Comparison of ENCODE assay signal across 8 cellular contexts in the genomic region with DNA sequence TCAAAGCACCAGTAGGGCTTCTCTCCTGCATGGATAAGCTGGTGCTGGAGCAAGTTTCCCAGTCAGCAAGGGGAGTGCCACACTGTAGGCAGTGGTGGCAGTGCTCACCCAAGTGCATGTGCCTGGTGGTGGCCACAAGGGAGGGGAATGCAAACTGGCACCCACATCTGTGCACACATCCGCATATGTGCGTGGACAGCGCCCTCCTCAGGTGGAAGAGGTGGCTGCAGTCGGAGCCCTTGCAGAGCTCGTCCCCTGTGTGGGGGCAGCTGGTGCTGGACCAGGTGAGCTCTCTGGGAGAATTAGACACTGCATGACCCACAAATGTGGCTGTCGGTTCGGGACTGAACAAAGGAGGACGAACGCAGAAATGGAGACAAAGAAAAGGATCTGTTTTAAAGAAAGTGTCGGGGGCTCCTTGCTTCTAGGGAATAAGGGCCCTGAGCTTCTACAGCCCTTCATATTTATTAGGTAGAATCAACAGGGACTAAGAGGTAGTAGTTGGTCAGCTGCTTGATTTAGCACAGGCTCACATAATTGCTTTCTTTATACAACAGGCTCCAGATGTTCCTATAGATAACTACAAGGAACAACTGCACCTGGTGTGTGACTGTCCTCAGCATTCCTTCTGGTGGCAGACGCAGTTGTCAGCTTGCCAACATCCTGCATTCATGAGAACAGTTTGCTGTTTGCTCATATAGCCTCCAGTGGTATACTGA. TPM values are rescaled to one million over a fixed set of nuclear protein-coding genes. Genes with fewer than 3 reads are reported as not detected.
A peak's percentile ranks its signal among the peaks of the same experiment; 100 is the strongest.
DNase-seq lines count a peak whose midpoint lies in the region; ATAC-seq and TF ChIP-seq lines count a peak whose summit lies in the region.

No MANE protein-coding gene starts in this region.

- H3K79me2 ChIP-seq in GM23248 (ENCODE audit: insufficient read depth) = no peaks in the 10 kb centered on the region

- H3K4me1 ChIP-seq in GM23248 (ENCODE audit: insufficient read depth) (no peaks in the 10 kb centered on the region), Panc1 (ENCODE audit: control insufficient read depth, insufficient read depth, low read length) (peaks cover 6% of the 10 kb centered on the region), right cardiac atrium (ENCODE audit: control insufficient read depth, insufficient read depth, low read length) (no peaks in the 10 kb centered on the region)

- H3K27me3 Mint-ChIP-seq in activated T-helper 2 cell treated with anti-CD3 and anti-CD28 coated beads, Interferon-gamma antibody, Interleukin-2, Interleukin-4, amounts not matched to agents 10 μg/mL and 5 μg/mL and 100 μg/mL, durations not matched to agents 14 hours and 24 hours and 36 hours (ENCODE audit: low read depth) = peaks cover 14% of the 10 kb centered on the region

- H3K36me3 ChIP-seq in GM23248 (ENCODE audit: low read depth) (no peaks in the 10 kb centered on the region), Panc1 (ENCODE audit: control insufficient read depth, insufficient read depth, low read length) (no peaks in the 10 kb centered on the region)

- POLR2A ChIA-PET in Panc1 (lab: Charles Lee) = interaction anchor here (0.8 kb wide), 1 partner anchor 13 kb away, joined by 4 read pairs; no protein-coding TSS in a partner anchor

- H3K27ac ChIP-seq in GM23248 (no peak overlapping the region), Panc1 (ENCODE audit: low read length) (no peak overlapping the region), right cardiac atrium (ENCODE audit: low read length) (no peak overlapping the region)

- ATAC-seq in Panc1 = peak; percentile 57; the same call in 1 of the 2 replicates
- peak; percentile 42 for ATAC-seq in right cardiac atrium

- WGBS in GM23248 (ENCODE audit: low coverage in 1 of 2, low lambda C conversion rate in 2 of 2, missing lambda C conversion rate in 2 of 2), 2 experiments = 24 to 35% methylated on average over 11 of the region's 11 CpGs
- 35% methylated on average over 11 of the region's 11 CpGs for WGBS in right cardiac atrium

- in situ Hi-C loops in ACHN (cut with HindIII; ENCODE audit: low pct_ligation_motif_present, low pct_unique_long_range_greater_than_20kb, low sequenced_read_pairs) = no loop called here
- in situ Hi-C loops in GM23248 (cut with MboI) = loop anchor here (25.0 kb wide), 1 partner anchor 478 kb away; no protein-coding TSS in a partner anchor
- in situ Hi-C loops in Panc1 (cut with HindIII; ENCODE audit: low pct_unique_long_range_greater_than_20kb, low sequenced_read_pairs) = no loop called here

- no peaks in the 10 kb centered on the region for H3K9me2 ChIP-seq in GM23248 (ENCODE audit: insufficient read depth)

- peaks cover 4% of the 10 kb centered on the region for H3K4me1 Mint-ChIP-seq in activated T-helper 2 cell treated with anti-CD3 and anti-CD28 coated beads, Interferon-gamma antibody, Interleukin-2, Interleukin-4, amounts not matched to agents 10 μg/mL and 5 μg/mL and 100 μg/mL, durations not matched to agents 14 hours and 24 hours and 36 hours (ENCODE audit: low read depth)

- H3K4me2 ChIP-seq in GM23248 (ENCODE audit: unreplicated experiment) = no peak overlapping the region

- H3F3A ChIP-seq in GM23248 (ENCODE audit: insufficient read depth) = peaks cover 11% of the 10 kb centered on the region; the same call in 1 of the 2 replicates

- H2AFZ ChIP-seq in GM23248 = no peak overlapping the region

- H3K4me3 ChIP-seq in GM23248 = no peak overlapping the region
- H3K4me3 ChIP-seq in Panc1 (ENCODE audit: low read depth in 2 of 2, low read length in 2 of 2) = no peak overlapping the region
- H3K4me3 ChIP-seq in right cardiac atrium (ENCODE audit: low read length) = no peak overlapping the region

- no peaks in the 10 kb centered on the region for H3K36me3 Mint-ChIP-seq in activated T-helper 2 cell treated with anti-CD3 and anti-CD28 coated beads, Interferon-gamma antibody, Interleukin-2, Interleukin-4, amounts not matched to agents 10 μg/mL and 5 μg/mL and 100 μg/mL, durations not matched to agents 14 hours and 24 hours and 36 hours (ENCODE audit: low read depth)

- TF ChIP-seq CTCF in Panc1 (IDR thresholded peaks at IDR 0.05) = peak; percentile 20

- H4K20me1 ChIP-seq in GM23248 (ENCODE audit: insufficient read depth) = no peaks in the 10 kb centered on the region

- H3K27ac Mint-ChIP-seq in activated T-helper 2 cell treated with anti-CD3 and anti-CD28 coated beads, Interferon-gamma antibody, Interleukin-2, Interleukin-4, amounts not matched to agents 10 μg/mL and 5 μg/mL and 100 μg/mL, durations not matched to agents 14 hours and 24 hours and 36 hours = no peak overlapping the region

- DNase-seq in ACHN = peak; percentile 78
- DNase-seq in GM23248 = peak; percentile 63
- DNase-seq in Panc1 (ENCODE audit: low read depth, low spot score) = peak; percentile 25
- peak; percentile 65 for DNase-seq in activated T-helper 2 cell treated with anti-CD3 and anti-CD28 coated beads, Interferon-gamma antibody, Interleukin-2, Interleukin-4, amounts not matched to agents 10 μg/mL and 5 μg/mL and 100 μg/mL, durations not matched to agents 14 hours and 24 hours and 36 hours (ENCODE audit: low spot score)
- DNase-seq in right cardiac atrium = peak in 2 of 3 donors; percentile 75 to 79
- peak; percentile 65 for DNase-seq in stimulated activated CD4-positive, alpha-beta T cell treated with anti-CD3 and anti-CD28 coated beads, Interleukin-4, amount 100 ng/mL, for 1 hour
- DNase-seq in foreskin melanocyte = no peak
- no peak for DNase-seq in globus pallidus (ENCODE audit: low spot score)

- no peak overlapping the region for H3K9ac ChIP-seq in GM23248

- no TSS peak for BruUV-seq in Panc1 (replicated peaks; lab: Mats Ljungman, UMichigan)

- H3K27me3 ChIP-seq in GM23248 (replicated peaks; ENCODE audit: insufficient read depth) = no peaks in the 10 kb centered on the region
- no peaks in the 10 kb centered on the region for H3K27me3 ChIP-seq in Panc1 (ENCODE audit: control insufficient read depth, insufficient read depth, low read length)
- no peaks in the 10 kb centered on the region for H3K27me3 ChIP-seq in right cardiac atrium (ENCODE audit: control insufficient read depth, insufficient read depth)

- H3K9me3 Mint-ChIP-seq in activated T-helper 2 cell treated with anti-CD3 and anti-CD28 coated beads, Interferon-gamma antibody, Interleukin-2, Interleukin-4, amounts not matched to agents 10 μg/mL and 5 μg/mL and 100 μg/mL, durations not matched to agents 14 hours and 24 hours and 36 hours = no peaks in the 10 kb centered on the region

- intact Hi-C loops in Panc1 (cut with micrococcal nuclease; ENCODE audit: unreplicated experiment) (no loop called here), right cardiac atrium (cut with DNase I) (loop anchor here in 1 of 4 donors (10.0 kb wide), 1 partner anchor 171 kb away; a partner anchor contains a TSS)
- intact Hi-C loops in activated T-helper 2 cell treated with anti-CD3 and anti-CD28 coated beads, Interferon-gamma antibody, Interleukin-2, Interleukin-4, amounts not matched to agents 10 μg/mL and 5 μg/mL and 100 μg/mL, durations not matched to agents 14 hours and 24 hours and 36 hours (cut with micrococcal nuclease) = no loop called here

- H3K4me3 Mint-ChIP-seq in activated T-helper 2 cell treated with anti-CD3 and anti-CD28 coated beads, Interferon-gamma antibody, Interleukin-2, Interleukin-4, amounts not matched to agents 10 μg/mL and 5 μg/mL and 100 μg/mL, durations not matched to agents 14 hours and 24 hours and 36 hours (ENCODE audit: low read depth) = no peak overlapping the region

- H3K9me3 ChIP-seq in GM23248 (ENCODE audit: low read depth) (no peaks in the 10 kb centered on the region), Panc1 (ENCODE audit: control insufficient read depth, insufficient read depth, low read depth, low read length) (no peaks in the 10 kb centered on the region), right cardiac atrium (ENCODE audit: control insufficient read depth, low read length) (no peaks in the 10 kb centered on the region)

- CTCF ChIA-PET in Panc1 (lab: Charles Lee) = interaction anchor here (0.6 to 1.2 kb wide), 5 partner anchors 13 to 958 kb away, joined by 3 to 14 read pairs (median 5); a partner anchor contains a TSS

RNA-seq across cellular contexts. Expression of a gene that starts 5.3 kb away (rescaled TPM):
- 5.7 TPM in 2 replicates for total RNA-seq in GM23248 (2014; rRNA removed; shearing (Covaris generic))
- polyA plus RNA-seq in GM23248 (2016; fragmentation: Nextera tagmentation; extraction: Ambion mirVana) (4.8 and 5.1 TPM in 2 replicates), right cardiac atrium (3.3 TPM)
- total RNA-seq in Panc1 (2021; ENCODE audit: unreplicated experiment) (16.5 TPM), right cardiac atrium (1 to 10 TPM; 5.6 to 7.1 (median 6.3) TPM)
- polyA plus RNA-seq in Panc1 (2012; ENCODE audit: insufficient read length) = 8.9 TPM
- total RNA-seq in activated T-helper 2 cell treated with anti-CD3 and anti-CD28 coated beads, Interferon-gamma antibody, Interleukin-2, Interleukin-4, amounts not matched to agents 10 μg/mL and 5 μg/mL and 100 μg/mL, durations not matched to agents 14 hours and 24 hours and 36 hours = 11.4 and 12.4 TPM in 2 replicates

RNA-seq across cellular contexts. Expression of a gene that starts 30.0 kb away (rescaled TPM):
- 9.0 TPM in 2 replicates for total RNA-seq in GM23248 (2014; rRNA removed; shearing (Covaris generic))
- 5.4 and 6.9 TPM in 2 replicates for polyA plus RNA-seq in GM23248 (2016; fragmentation: Nextera tagmentation; extraction: Ambion mirVana)
- total RNA-seq in Panc1 (2021; ENCODE audit: unreplicated experiment) = 6.2 TPM
- polyA plus RNA-seq in Panc1 (2012; ENCODE audit: insufficient read length) = 5.0 TPM
- 18.9 and 22.2 TPM in 2 replicates for total RNA-seq in activated T-helper 2 cell treated with anti-CD3 and anti-CD28 coated beads, Interferon-gamma antibody, Interleukin-2, Interleukin-4, amounts not matched to agents 10 μg/mL and 5 μg/mL and 100 μg/mL, durations not matched to agents 14 hours and 24 hours and 36 hours
- total RNA-seq in right cardiac atrium = 1 to 10 TPM; 7.9 to 9.7 (median 9.2) TPM
- 4.3 TPM for polyA plus RNA-seq in right cardiac atrium

RNA-seq across cellular contexts. Expression of a gene that starts 35.2 kb away (rescaled TPM):
- total RNA-seq in GM23248 (2014; rRNA removed; shearing (Covaris generic)) = 5.6 and 7.2 TPM in 2 replicates
- polyA plus RNA-seq in GM23248 (2016; fragmentation: Nextera tagmentation; extraction: Ambion mirVana) = 15.2 and 18.0 TPM in 2 replicates
- 77.6 TPM for total RNA-seq in Panc1 (2021; ENCODE audit: unreplicated experiment)
- 44.2 TPM for polyA plus RNA-seq in Panc1 (2012; ENCODE audit: insufficient read length)
- 84.0 and 90.5 TPM in 2 replicates for total RNA-seq in activated T-helper 2 cell treated with anti-CD3 and anti-CD28 coated beads, Interferon-gamma antibody, Interleukin-2, Interleukin-4, amounts not matched to agents 10 μg/mL and 5 μg/mL and 100 μg/mL, durations not matched to agents 14 hours and 24 hours and 36 hours
- total RNA-seq in right cardiac atrium = 10 to 100 TPM; 22.9 to 27.6 (median 24.3) TPM
- polyA plus RNA-seq in right cardiac atrium = 19.1 TPM

RNA-seq across cellular contexts. Expression of a gene that starts 42.7 kb away (rescaled TPM):
- total RNA-seq in GM23248 (2014; rRNA removed; shearing (Covaris generic)) = 13.9 and 14.2 TPM in 2 replicates
- polyA plus RNA-seq in GM23248 (2016; fragmentation: Nextera tagmentation; extraction: Ambion mirVana) (5.8 and 7.6 TPM in 2 replicates), right cardiac atrium (30.4 TPM)
- total RNA-seq in Panc1 (2021; ENCODE audit: unreplicated experiment) (103 TPM), right cardiac atrium (10 to 100 TPM; 37.4 to 43.2 (median 38.4) TPM)
- polyA plus RNA-seq in Panc1 (2012; ENCODE audit: insufficient read length) = 102 TPM
- total RNA-seq in activated T-helper 2 cell treated with anti-CD3 and anti-CD28 coated beads, Interferon-gamma antibody, Interleukin-2, Interleukin-4, amounts not matched to agents 10 μg/mL and 5 μg/mL and 100 μg/mL, durations not matched to agents 14 hours and 24 hours and 36 hours = 107 TPM in 2 replicates

RNA-seq across cellular contexts. Expression of a gene that starts 44.0 kb away (rescaled TPM):
- 10.4 and 33.0 TPM in 2 replicates for total RNA-seq in GM23248 (2014; rRNA removed; shearing (Covaris generic))
- polyA plus RNA-seq in GM23248 (2016; fragmentation: Nextera tagmentation; extraction: Ambion mirVana) (13.6 and 14.7 TPM in 2 replicates), right cardiac atrium (12.9 TPM)
- total RNA-seq in Panc1 (2021; ENCODE audit: unreplicated experiment) (7.7 TPM), right cardiac atrium (10 to 100 TPM; 10.8 to 16.1 (median 13.9) TPM)
- 9.9 TPM for polyA plus RNA-seq in Panc1 (2012; ENCODE audit: insufficient read length)
- total RNA-seq in activated T-helper 2 cell treated with anti-CD3 and anti-CD28 coated beads, Interferon-gamma antibody, Interleukin-2, Interleukin-4, amounts not matched to agents 10 μg/mL and 5 μg/mL and 100 μg/mL, durations not matched to agents 14 hours and 24 hours and 36 hours = 8.7 and 9.2 TPM in 2 replicates

Comparison
In these comparisons a context has a peak if more than half of its experiments do, and no peak if none do; other contexts are left out.
1. DNase-seq: peak in ACHN (single experiment), GM23248 (single experiment), Panc1 (single experiment), activated T-helper 2 cell treated with anti-CD3 and anti-CD28 coated beads, Interferon-gamma antibody, Interleukin-2, Interleukin-4, amounts not matched to agents 10 μg/mL and 5 μg/mL and 100 μg/mL, durations not matched to agents 14 hours and 24 hours and 36 hours (single experiment), right cardiac atrium (2 of 3) and stimulated activated CD4-positive, alpha-beta T cell treated with anti-CD3 and anti-CD28 coated beads, Interleukin-4, amount 100 ng/mL, for 1 hour (single experiment); none in foreskin melanocyte (single experiment) and globus pallidus (single experiment).